In genomic region chr3:197329382-197329781, GRCh38 we compare ENCODE assay signal across 21 cellular contexts.
"Had no signal": no experiment of that assay in that cellular context is flagged by ENCODE, and none has a peak within 500 bp of the region (broad histone marks: within the 10 kb centered on the region; RNA-seq: fewer than 3 reads in every experiment).

No MANE protein-coding gene starts in this region.

- H3K27ac Mint-ChIP-seq: activated CD4-positive, alpha-beta memory T cell treated with anti-CD3 and anti-CD28 coated beads, Interleukin-2, amount 10 ng/mL, durations not matched to agents 7 days and 5 days; activated CD8-positive, alpha-beta memory T cell treated with anti-CD3 and anti-CD28 coated beads, Interleukin-2, amount 10 ng/mL, durations not matched to agents 7 days and 5 days; activated naive CD8-positive, alpha-beta T cell treated with anti-CD3 and anti-CD28 coated beads for 36 hours; activated T-helper 17 cell treated with anti-CD3 and anti-CD28 coated beads, Interleukin-2, amount 50 U/mL, for 72 hours; brain; naive thymus-derived CD8-positive, alpha-beta T cell; T-cell had no signal

- H3K9me3 Mint-ChIP-seq: activated CD4-positive, alpha-beta memory T cell treated with anti-CD3 and anti-CD28 coated beads, Interleukin-2, amount 10 ng/mL, durations not matched to agents 7 days and 5 days; activated naive CD8-positive, alpha-beta T cell treated with anti-CD3 and anti-CD28 coated beads for 36 hours; activated T-helper 17 cell treated with anti-CD3 and anti-CD28 coated beads, Interleukin-2, amount 50 U/mL, for 72 hours; naive thymus-derived CD8-positive, alpha-beta T cell; T-cell had no signal

- H3K4me3 Mint-ChIP-seq: activated CD4-positive, alpha-beta memory T cell treated with anti-CD3 and anti-CD28 coated beads, Interleukin-2, amount 10 ng/mL, durations not matched to agents 7 days and 5 days; activated CD8-positive, alpha-beta memory T cell treated with anti-CD3 and anti-CD28 coated beads, Interleukin-2, amount 10 ng/mL, durations not matched to agents 7 days and 5 days; activated naive CD8-positive, alpha-beta T cell treated with anti-CD3 and anti-CD28 coated beads for 36 hours; activated T-helper 17 cell treated with anti-CD3 and anti-CD28 coated beads, Interleukin-2, amount 50 U/mL, for 72 hours; brain; naive thymus-derived CD8-positive, alpha-beta T cell; T-cell had no signal

- H3K36me3 Mint-ChIP-seq: activated CD8-positive, alpha-beta memory T cell treated with anti-CD3 and anti-CD28 coated beads, Interleukin-2, amount 10 ng/mL, durations not matched to agents 7 days and 5 days; activated naive CD8-positive, alpha-beta T cell treated with anti-CD3 and anti-CD28 coated beads for 36 hours; brain; naive thymus-derived CD8-positive, alpha-beta T cell; T-cell had no signal

- H3K27me3 Mint-ChIP-seq: brain had no signal

- DNase-seq: activated CD4-positive, alpha-beta memory T cell treated with anti-CD3 and anti-CD28 coated beads, Interleukin-2, amount 10 ng/mL, durations not matched to agents 7 days and 5 days; activated CD4-positive, alpha-beta T cell treated with anti-CD3 and anti-CD28 coated beads for 48 hours; activated CD4-positive, CD25-positive, alpha-beta regulatory T cell; activated CD8-positive, alpha-beta memory T cell treated with anti-CD3 and anti-CD28 coated beads, Interleukin-2, amount 10 ng/mL, durations not matched to agents 7 days and 5 days; activated naive CD4-positive, alpha-beta T cell; activated naive CD8-positive, alpha-beta T cell treated with anti-CD3 and anti-CD28 coated beads for 36 hours; central memory CD4-positive, alpha-beta T cell; cortex of kidney; effector CD4-positive, alpha-beta T cell; mesenchymal stem cell; naive thymus-derived CD8-positive, alpha-beta T cell; pancreas; stimulated activated CD4-positive, alpha-beta T cell treated with anti-CD3 and anti-CD28 coated beads, Interleukin-4, amount 100 ng/mL, for 1 hour; T-cell; T-helper 9 cell; thyroid gland had no signal

- H3K4me3 ChIP-seq: pancreas, smooth muscle cell, thyroid gland had no signal

- H3K27me3 ChIP-seq: pancreas, thyroid gland had no signal

- H3K4me1 Mint-ChIP-seq: T-cell had no signal

- H3K4me1 ChIP-seq: pancreas had no signal

- H3K27ac ChIP-seq: pancreas, thyroid gland had no signal

- H3K4me2 ChIP-seq: smooth muscle cell had no signal

- H3K9me3 ChIP-seq: pancreas, thyroid gland had no signal

- H3K36me3 ChIP-seq: pancreas, thyroid gland had no signal

- ATAC-seq: activated CD8-positive, alpha-beta memory T cell treated with anti-CD3 and anti-CD28 coated beads, Interleukin-2, amount 10 ng/mL, durations not matched to agents 7 days and 5 days; activated T-helper 17 cell treated with anti-CD3 and anti-CD28 coated beads, Interleukin-2, amount 50 U/mL, for 72 hours; naive thymus-derived CD8-positive, alpha-beta T cell; pancreas; sciatic nerve; SK-N-SH treated with all-trans-retinoic acid at 6 μM for 48 hours; T-cell had no signal
